27 cellular contexts compared by ENCODE assay signal in the genomic region with DNA sequence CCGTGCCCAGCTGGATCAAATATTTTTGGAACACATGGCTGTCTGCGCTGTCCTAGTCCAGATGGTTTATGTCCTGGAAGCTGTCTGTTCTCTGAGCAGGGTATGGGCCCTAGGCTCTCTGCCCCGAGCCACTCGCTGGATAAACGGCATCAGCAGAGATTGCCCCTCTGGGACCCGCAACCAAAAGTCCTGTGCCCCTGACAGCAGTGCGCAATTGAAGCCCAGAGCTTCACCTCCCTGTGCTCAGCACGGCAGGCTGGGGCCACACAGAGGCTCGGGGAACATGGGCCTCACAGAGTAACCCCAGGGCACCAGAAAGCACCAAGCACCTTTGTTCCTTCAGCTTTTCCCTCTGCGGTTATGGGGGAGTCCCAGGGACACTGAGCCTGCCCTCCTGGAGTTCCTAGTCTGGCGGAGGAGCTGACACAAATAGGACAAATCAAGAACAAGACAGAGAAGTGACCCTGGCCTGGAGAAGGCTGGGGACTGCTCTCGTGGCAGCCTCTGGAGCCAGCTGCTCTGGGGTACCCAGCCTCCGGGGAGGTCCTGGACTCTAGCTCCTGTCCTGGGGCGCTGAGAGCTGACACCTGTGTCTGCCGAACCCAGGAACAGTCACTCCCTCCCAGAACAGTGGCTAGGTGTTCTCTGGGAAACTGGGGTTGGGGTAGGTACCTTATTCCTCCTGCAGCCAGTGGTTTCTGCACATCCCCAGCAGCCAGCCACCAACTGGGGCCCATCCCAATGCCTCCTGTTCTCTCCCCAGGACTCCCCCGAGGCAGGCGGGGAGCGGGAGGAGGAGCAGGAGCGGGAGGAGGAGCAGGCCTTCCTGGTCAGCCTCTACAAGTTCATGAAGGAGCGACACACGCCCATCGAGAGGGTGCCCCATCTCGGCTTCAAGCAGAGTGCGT. TPM values are rescaled to one million over a fixed set of nuclear protein-coding genes. Genes with fewer than 3 reads are reported as not detected.
DNase-seq lines count a peak whose midpoint lies in the region; ATAC-seq, FAIRE-seq and TF ChIP-seq lines count a peak whose summit lies in the region.
"Had no signal": no experiment of that assay in that cellular context is flagged by ENCODE, and none has a peak within 500 bp of the region (broad histone marks: within the 10 kb centered on the region; RNA-seq: fewer than 3 reads in every experiment).

No MANE protein-coding gene starts in this region.

- H3K18ac ChIP-seq in IMR-90 (ENCODE audit: low read depth, low read length): no peak overlapping the region

- H2BK15ac ChIP-seq in IMR-90 (ENCODE audit: low read depth, low read length): no peak overlapping the region

- no peak overlapping the region for H3K27ac ChIP-seq in IMR-90 (ENCODE audit: insufficient read depth, low read length)
- no peak overlapping the region for H3K27ac ChIP-seq in hepatocyte
- H3K27ac ChIP-seq in thoracic aorta: peak overlapping the region; percentile 35 to 51
- H3K27ac ChIP-seq: BLaER1, prostate gland, skin epidermis, vagina had no signal

- H3K23ac ChIP-seq in IMR-90 (ENCODE audit: low read depth, low read length): no peak overlapping the region

- H3K4me1 ChIP-seq in IMR-90 (ENCODE audit: control insufficient read depth, insufficient read depth, low read length) (peaks cover 5% of the 10 kb centered on the region; the same call in 1 of the 2 replicates), hepatocyte (ENCODE audit: insufficient read depth) (no peaks in the 10 kb centered on the region), thoracic aorta (ENCODE audit: control insufficient read depth in 1 of 2, low read depth in 2 of 2) (peaks cover 21 to 66% of the 10 kb centered on the region in 2 donors)
- H3K4me1 ChIP-seq: prostate gland had no signal

- no peak for TF ChIP-seq CTCF in IMR-90 (conservative IDR thresholded peaks at IDR 0.05; ENCODE audit: low read depth, low read length)
- TF ChIP-seq CTCF in hepatocyte (IDR thresholded peaks at IDR 0.05; ENCODE audit: poor library complexity): no peak
- no peak for TF ChIP-seq CTCF in thoracic aorta (IDR thresholded peaks at IDR 0.05)

- H3K4ac ChIP-seq in IMR-90 (ENCODE audit: low read depth, low read length): no peak overlapping the region

- H2BK20ac ChIP-seq in IMR-90 (ENCODE audit: low read depth, low read length): no peak overlapping the region

- POLR2A ChIA-PET in IMR-90 (lab: Charles Lee; ENCODE audit: unreplicated experiment): no interaction called here

- FAIRE-seq in RCC 7860 (lab: Jason Lieb, UNC): no peak

- H3K36me3 ChIP-seq in IMR-90 (ENCODE audit: control insufficient read depth, insufficient read depth, low read length) (peaks cover 26% of the 10 kb centered on the region), hepatocyte (replicated peaks; ENCODE audit: insufficient read depth, low read depth) (no peaks in the 10 kb centered on the region), thoracic aorta (peaks cover 63% of the 10 kb centered on the region)
- H3K36me3 ChIP-seq: prostate gland had no signal

- TF ChIP-seq RAD21 in IMR-90 (IDR thresholded peaks at IDR 0.05; ENCODE audit: low read length): no peak

- no peaks in the 10 kb centered on the region for H3K9me2 ChIP-seq in hepatocyte (replicated peaks; ENCODE audit: insufficient read depth)

- no peak overlapping the region for H3K56ac ChIP-seq in IMR-90 (ENCODE audit: extremely low read depth, insufficient read depth, low read length)

- peaks cover 9 to 20% of the 10 kb centered on the region in 2 experiments; a peak in 2 of 4 replicates for H3K79me1 ChIP-seq in IMR-90 (ENCODE audit: low read depth in 1 of 2, low read length in 2 of 2)

- intact Hi-C loops in IMR-90 (cut with micrococcal nuclease): no loop called here

- ATAC-seq in IMR-90 (ENCODE audit: low read depth) (no peak), thoracic aorta (ENCODE audit: insufficient number of reproducible peaks, low FRiP score, low read depth) (no peak)
- ATAC-seq: activated naive CD4-positive, alpha-beta T cell treated with anti-CD3 and anti-CD28 coated beads, Interleukin-2, amount 50 U/mL, for 72 hours had no signal

- H3K9me3 ChIP-seq in IMR-90 (ENCODE audit: control insufficient read depth, insufficient read depth, low read length) (no peaks in the 10 kb centered on the region), hepatocyte (ENCODE audit: low read depth) (no peaks in the 10 kb centered on the region), thoracic aorta (no peaks in the 10 kb centered on the region)
- H3K9me3 ChIP-seq: prostate gland, vagina had no signal

- BruUV-seq in IMR-90 (replicated peaks; lab: Mats Ljungman, UMichigan): no TSS peak

- in situ Hi-C loops in IMR-90 (cut with MboI; ENCODE audit: low sequenced_read_pairs): no loop called here

- CTCF ChIA-PET in IMR-90 (lab: Yijun Ruan, JAX): interaction anchor here (0.6 kb wide), 1 partner anchor 176 kb away, joined by 5 read pairs; no protein-coding TSS in a partner anchor

- peak; percentile 39 for DNase-seq in activated effector memory CD4-positive, alpha-beta T cell treated with anti-CD3 and anti-CD28 coated beads, Interleukin-2, amount 50 U/mL, for 16 hours
- no peak for DNase-seq in activated effector memory CD4-positive, alpha-beta T cell treated with Interleukin-2 at 50 U/mL for 16 hours
- DNase-seq in IMR-90: no peak
- peak; percentile 4 for DNase-seq in hepatocyte (ENCODE audit: low spot score)
- no peak for DNase-seq in thoracic aorta (ENCODE audit: low spot score)
- DNase-seq in SW480 (ENCODE audit: low spot score): no peak
- no peak for DNase-seq in RCC 7860 (ENCODE audit: low spot score)
- DNase-seq in DMS79 treated with DMSO at 0.1 percent for 48 hours (lab: John Stamatoyannopoulos, UW): no peak
- DNase-seq: activated CD4-positive, alpha-beta memory T cell treated with anti-CD3 and anti-CD28 coated beads for 36 hours; Calu3; caudate nucleus; dermis blood vessel endothelial cell; H7; kidney glomerular epithelial cell; NCI-H2029 treated with DMSO at 0.1 percent for 48 hours; NCI-H226; NCI-H774; OCI-M1; Right ventricle myocardium superior; stimulated activated CD4-positive, alpha-beta T cell treated with anti-CD3 and anti-CD28 coated beads, Interleukin-2, amount 100 ng/mL, for 24 hours had no signal

- dilution Hi-C loops in IMR-90 (cut with HindIII; ENCODE audit: low sequenced_read_pairs, unreplicated experiment): no loop called here

- H4K91ac ChIP-seq in IMR-90 (ENCODE audit: insufficient read depth, low read depth, low read length): no peak overlapping the region

- H3K27me3 ChIP-seq in IMR-90 (ENCODE audit: control insufficient read depth, insufficient read depth, low read length) (no peaks in the 10 kb centered on the region), hepatocyte (no peaks in the 10 kb centered on the region), thoracic aorta (replicated peaks; ENCODE audit: insufficient read depth) (no peaks in the 10 kb centered on the region)
- H3K27me3 ChIP-seq: BLaER1, vagina had no signal

- H3K79me2 ChIP-seq in hepatocyte: no peaks in the 10 kb centered on the region

- no peak overlapping the region for H2BK120ac ChIP-seq in IMR-90 (ENCODE audit: low read depth, low read length)

- 64% methylated on average over 6 of the region's 24 CpGs; no CpG with 5 or more reads in 1 of the 2 experiments for WGBS in IMR-90 (ENCODE audit: extremely low coverage in 2 of 2, insufficient read length in 1 of 2), 2 experiments
- 88% methylated on average over 24 of the region's 24 CpGs for WGBS in hepatocyte (ENCODE audit: low lambda C conversion rate, missing lambda C conversion rate)

- no peak overlapping the region for H3K4me3 ChIP-seq in IMR-90 (ENCODE audit: insufficient read depth, low read depth, low read length)
- no peak overlapping the region for H3K4me3 ChIP-seq in hepatocyte
- no peak overlapping the region for H3K4me3 ChIP-seq in thoracic aorta
- H3K4me3 ChIP-seq: BLaER1, lung, prostate gland, skin epidermis, vagina had no signal

- H2BK5ac ChIP-seq in IMR-90 (ENCODE audit: low read depth, low read length, poor library complexity, severe bottlenecking): no peak overlapping the region

- H3K9me1 ChIP-seq in IMR-90 (ENCODE audit: insufficient read depth, low read length): no peaks in the 10 kb centered on the region

- H4K20me1 ChIP-seq in IMR-90 (ENCODE audit: insufficient read depth, low read length): peaks cover 8% of the 10 kb centered on the region
- no peaks in the 10 kb centered on the region for H4K20me1 ChIP-seq in hepatocyte (ENCODE audit: insufficient read depth, poor library complexity, severe bottlenecking)

- peak overlapping the region; percentile 13 for H2AFZ ChIP-seq in IMR-90 (replicated peaks; ENCODE audit: low read length, poor library complexity)
- no peak overlapping the region for H2AFZ ChIP-seq in hepatocyte

- no peak overlapping the region for H2AK9ac ChIP-seq in IMR-90 (replicated peaks; ENCODE audit: low read depth, low read length, poor library complexity)

- H2AK5ac ChIP-seq in IMR-90 (ENCODE audit: low read depth, low read length): no peak overlapping the region

- no peak overlapping the region for H3K4me2 ChIP-seq in IMR-90 (ENCODE audit: low read depth, low read length)
- no peak overlapping the region for H3K4me2 ChIP-seq in hepatocyte
- H3K4me2 ChIP-seq: BLaER1 had no signal

- TF ChIP-seq POLR2A in IMR-90 (IDR thresholded peaks at IDR 0.05; ENCODE audit: low read depth, low read length): no peak

- H4K8ac ChIP-seq in IMR-90 (ENCODE audit: low read depth in 2 of 2, low read length in 2 of 2): no peak overlapping the region

- H3K9ac ChIP-seq in IMR-90 (ENCODE audit: low read depth, low read length): no peak overlapping the region
- H3K9ac ChIP-seq: BLaER1 had no signal

- no peak overlapping the region for H3K14ac ChIP-seq in IMR-90 (replicated peaks; ENCODE audit: low read depth, low read length)

- H4K5ac ChIP-seq in IMR-90 (ENCODE audit: low read depth, low read length): no peak overlapping the region

RNA-seq across cellular contexts. Expression of a gene that starts 12.3 kb away (rescaled TPM):
- 2.2 and 2.3 TPM in 2 replicates for total RNA-seq in IMR-90 (2012; rRNA removed)
- 6.7 and 7.2 TPM in 2 replicates for polyA plus RNA-seq in IMR-90 (2012; rRNA removed)
- polyA plus RNA-seq in IMR-90 (2012; cell fraction: cytosol; rRNA removed): 4.4 and 7.1 TPM in 2 replicates
- 9.5 and 20.2 TPM in 2 replicates for polyA plus RNA-seq in IMR-90 (2012; cell fraction: nucleus; rRNA removed; ENCODE audit: low replicate concordance)
- total RNA-seq in hepatocyte: 4.9 and 6.9 TPM in 2 replicates
- polyA plus RNA-seq in hepatocyte: 11.9 and 13.3 TPM in 2 replicates
- 100 to 1,000 TPM; 152 to 231 TPM for total RNA-seq in thoracic aorta

RNA-seq across cellular contexts. Expression of a gene that starts 43.7 kb away (rescaled TPM):
- total RNA-seq in IMR-90 (2012; rRNA removed) (not detected in 2 replicates), hepatocyte (6.2 and 8.1 TPM in 2 replicates), thoracic aorta (not detected)
- polyA plus RNA-seq in IMR-90 (2012; rRNA removed) (not detected in 2 replicates), hepatocyte (1.8 and 10.5 TPM in 2 replicates)
- not detected in 2 replicates for polyA plus RNA-seq in IMR-90 (2012; cell fraction: cytosol; rRNA removed)
- 0.06 TPM in 1 of 2 replicates, not detected in the other for polyA plus RNA-seq in IMR-90 (2012; cell fraction: nucleus; rRNA removed; ENCODE audit: low replicate concordance)
- total RNA-seq: fibroblast of lung, Right ventricle myocardium superior had no signal
- polyA plus RNA-seq: fibroblast of lung had no signal

Comparison
In these comparisons a context has a peak if more than half of its experiments do, and no peak if none do; other contexts are left out.
1. DNase-seq: peak in activated effector memory CD4-positive, alpha-beta T cell treated with anti-CD3 and anti-CD28 coated beads, Interleukin-2, amount 50 U/mL, for 16 hours (single experiment) and hepatocyte (single experiment); none in activated effector memory CD4-positive, alpha-beta T cell treated with Interleukin-2 at 50 U/mL for 16 hours (single experiment), IMR-90 (single experiment), thoracic aorta (single experiment), SW480 (single experiment), RCC 7860 (single experiment) and DMS79 treated with DMSO at 0.1 percent for 48 hours (single experiment).
2. H3K27ac ChIP-seq: peak in thoracic aorta (2 of 2); none in IMR-90 (single experiment) and hepatocyte (single experiment).
3. RNA of a gene that starts 12.3 kb away (total RNA-seq): 152 to 231 TPM in thoracic aorta; 4.9 to 6.9 TPM in hepatocyte and 2.2 to 2.3 TPM in IMR-90; every median in the first group is over 10 times any median in the second.